2 cellular contexts compared by ENCODE assay signal in the genomic region with DNA sequence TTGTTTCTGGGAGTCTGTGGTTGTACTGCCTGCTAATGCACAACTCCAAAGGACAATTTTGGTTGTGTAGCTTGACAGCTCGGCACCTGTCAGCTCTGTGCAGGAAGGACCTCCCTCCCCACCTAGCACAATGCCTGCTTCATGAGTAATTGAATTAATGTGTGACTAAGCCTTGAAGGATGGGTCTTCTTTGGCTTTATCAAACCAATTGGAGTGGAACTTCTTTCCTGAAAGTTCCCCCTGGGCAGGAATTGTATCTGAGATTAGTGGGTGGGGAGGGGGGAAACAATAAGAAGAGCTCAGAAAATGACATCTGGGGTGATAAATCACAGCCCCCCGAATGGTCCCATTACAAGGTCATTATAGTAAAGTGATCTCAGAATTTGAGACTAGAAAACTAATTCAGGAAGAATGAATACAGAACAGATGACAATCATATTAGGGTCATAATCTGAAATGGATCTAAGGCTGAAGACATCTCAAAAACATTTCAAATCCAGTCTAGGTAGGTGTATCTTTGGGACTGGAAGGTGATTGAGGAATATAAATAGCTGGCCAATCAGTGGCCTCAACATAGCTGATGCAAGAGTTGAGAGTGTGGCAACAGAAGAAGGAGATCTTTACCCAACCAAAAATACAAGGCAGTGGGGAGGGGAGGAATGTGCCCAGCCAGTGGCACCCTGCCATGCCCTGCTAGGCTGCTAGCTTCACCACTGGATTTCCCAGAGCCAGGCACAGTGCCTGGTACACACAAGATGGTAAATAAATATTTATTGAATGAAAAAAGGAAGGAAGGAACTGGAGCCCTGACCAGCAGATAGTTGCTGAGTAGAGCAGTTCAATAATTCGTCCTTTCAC.
A peak's percentile ranks its signal among the peaks of the same experiment; 100 is the strongest.
TF ChIP-seq lines count a peak whose summit lies in the region.

No MANE protein-coding gene starts in this region.

TF ChIP-seq in IMR-90, 13 proteins besides CTCF, POLR2A, EP300 and RAD21:
- TF ChIP-seq, protein P1, sequence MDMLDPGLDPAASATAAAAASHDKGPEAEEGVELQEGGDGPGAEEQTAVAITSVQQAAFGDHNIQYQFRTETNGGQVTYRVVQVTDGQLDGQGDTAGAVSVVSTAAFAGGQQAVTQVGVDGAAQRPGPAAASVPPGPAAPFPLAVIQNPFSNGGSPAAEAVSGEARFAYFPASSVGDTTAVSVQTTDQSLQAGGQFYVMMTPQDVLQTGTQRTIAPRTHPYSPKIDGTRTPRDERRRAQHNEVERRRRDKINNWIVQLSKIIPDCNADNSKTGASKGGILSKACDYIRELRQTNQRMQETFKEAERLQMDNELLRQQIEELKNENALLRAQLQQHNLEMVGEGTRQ (IDR thresholded peaks at IDR 0.05; ENCODE audit: low read depth, low read length): no peak
- no peak for TF ChIP-seq BHLHE40 (IDR thresholded peaks at IDR 0.05; ENCODE audit: low read depth, low read length)
- peak; percentile 95 for TF ChIP-seq CEBPB (IDR thresholded peaks at IDR 0.05; ENCODE audit: low read depth, low read length)
- no peak for TF ChIP-seq RCOR1 (IDR thresholded peaks at IDR 0.05; ENCODE audit: insufficient replicate concordance, low read length)
- TF ChIP-seq MXI1 (IDR thresholded peaks at IDR 0.05; ENCODE audit: borderline replicate concordance, low read depth, low read length): no peak
- peak; percentile 6; the same call in 1 of the 2 replicates for TF ChIP-seq MAZ (IDR thresholded peaks at IDR 0.05; ENCODE audit: borderline replicate concordance, low read depth, low read length)
- TF ChIP-seq, protein P2, sequence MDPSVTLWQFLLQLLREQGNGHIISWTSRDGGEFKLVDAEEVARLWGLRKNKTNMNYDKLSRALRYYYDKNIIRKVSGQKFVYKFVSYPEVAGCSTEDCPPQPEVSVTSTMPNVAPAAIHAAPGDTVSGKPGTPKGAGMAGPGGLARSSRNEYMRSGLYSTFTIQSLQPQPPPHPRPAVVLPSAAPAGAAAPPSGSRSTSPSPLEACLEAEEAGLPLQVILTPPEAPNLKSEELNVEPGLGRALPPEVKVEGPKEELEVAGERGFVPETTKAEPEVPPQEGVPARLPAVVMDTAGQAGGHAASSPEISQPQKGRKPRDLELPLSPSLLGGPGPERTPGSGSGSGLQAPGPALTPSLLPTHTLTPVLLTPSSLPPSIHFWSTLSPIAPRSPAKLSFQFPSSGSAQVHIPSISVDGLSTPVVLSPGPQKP (IDR thresholded peaks at IDR 0.05; ENCODE audit: borderline replicate concordance, low read depth, low read length): no peak
- no peak for TF ChIP-seq RFX5 (IDR thresholded peaks at IDR 0.05; ENCODE audit: low read depth, low read length)
- no peak for TF ChIP-seq CHD1 (IDR thresholded peaks at IDR 0.05; ENCODE audit: low read depth, low read length)
TF ChIP-seq in IMR-90: peak in this region for 2.

TF ChIP-seq in SK-N-SH treated with all-trans-retinoic acid at 6 μM for 48 hours, 23 proteins besides CTCF, POLR2A, EP300 and RAD21 (continued from another document):
- TF ChIP-seq, protein P3, sequence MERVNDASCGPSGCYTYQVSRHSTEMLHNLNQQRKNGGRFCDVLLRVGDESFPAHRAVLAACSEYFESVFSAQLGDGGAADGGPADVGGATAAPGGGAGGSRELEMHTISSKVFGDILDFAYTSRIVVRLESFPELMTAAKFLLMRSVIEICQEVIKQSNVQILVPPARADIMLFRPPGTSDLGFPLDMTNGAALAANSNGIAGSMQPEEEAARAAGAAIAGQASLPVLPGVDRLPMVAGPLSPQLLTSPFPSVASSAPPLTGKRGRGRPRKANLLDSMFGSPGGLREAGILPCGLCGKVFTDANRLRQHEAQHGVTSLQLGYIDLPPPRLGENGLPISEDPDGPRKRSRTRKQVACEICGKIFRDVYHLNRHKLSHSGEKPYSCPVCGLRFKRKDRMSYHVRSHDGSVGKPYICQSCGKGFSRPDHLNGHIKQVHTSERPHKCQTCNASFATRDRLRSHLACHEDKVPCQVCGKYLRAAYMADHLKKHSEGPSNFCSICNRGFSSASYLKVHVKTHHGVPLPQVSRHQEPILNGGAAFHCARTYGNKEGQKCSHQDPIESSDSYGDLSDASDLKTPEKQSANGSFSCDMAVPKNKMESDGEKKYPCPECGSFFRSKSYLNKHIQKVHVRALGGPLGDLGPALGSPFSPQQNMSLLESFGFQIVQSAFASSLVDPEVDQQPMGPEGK (CRISPR knock-in tag; IDR thresholded peaks at IDR 0.05; ENCODE audit: borderline replicate concordance): no peak; the same call in 1 of the 2 replicates
- TF ChIP-seq SNAI2 (CRISPR knock-in tag; IDR thresholded peaks at IDR 0.05) (0 out of 2 replicates have a peak, but pooled peaks have one; percentile 8), ZFP3 (CRISPR knock-in tag; IDR thresholded peaks at IDR 0.05) (0 out of 2 replicates have a peak, but pooled peaks have one; percentile 16), ZNF70 (CRISPR knock-in tag; IDR thresholded peaks at IDR 0.05) (no peak), GLIS3 (CRISPR knock-in tag; IDR thresholded peaks at IDR 0.05) (no peak), ISL1 (CRISPR knock-in tag; IDR thresholded peaks at IDR 0.05) (0 out of 2 replicates have a peak, but pooled peaks have one; percentile 41), ARNTL (CRISPR knock-in tag; IDR thresholded peaks at IDR 0.05; ENCODE audit: borderline replicate concordance, low read depth) (no peak), OSR1 (CRISPR knock-in tag; IDR thresholded peaks at IDR 0.05) (no peak)
- TF ChIP-seq, protein P4, sequence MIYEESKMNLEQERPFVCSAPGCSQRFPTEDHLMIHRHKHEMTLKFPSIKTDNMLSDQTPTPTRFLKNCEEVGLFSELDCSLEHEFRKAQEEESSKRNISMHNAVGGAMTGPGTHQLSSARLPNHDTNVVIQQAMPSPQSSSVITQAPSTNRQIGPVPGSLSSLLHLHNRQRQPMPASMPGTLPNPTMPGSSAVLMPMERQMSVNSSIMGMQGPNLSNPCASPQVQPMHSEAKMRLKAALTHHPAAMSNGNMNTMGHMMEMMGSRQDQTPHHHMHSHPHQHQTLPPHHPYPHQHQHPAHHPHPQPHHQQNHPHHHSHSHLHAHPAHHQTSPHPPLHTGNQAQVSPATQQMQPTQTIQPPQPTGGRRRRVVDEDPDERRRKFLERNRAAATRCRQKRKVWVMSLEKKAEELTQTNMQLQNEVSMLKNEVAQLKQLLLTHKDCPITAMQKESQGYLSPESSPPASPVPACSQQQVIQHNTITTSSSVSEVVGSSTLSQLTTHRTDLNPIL (CRISPR knock-in tag; IDR thresholded peaks at IDR 0.05; ENCODE audit: low read depth): no peak
- TF ChIP-seq, protein P5, sequence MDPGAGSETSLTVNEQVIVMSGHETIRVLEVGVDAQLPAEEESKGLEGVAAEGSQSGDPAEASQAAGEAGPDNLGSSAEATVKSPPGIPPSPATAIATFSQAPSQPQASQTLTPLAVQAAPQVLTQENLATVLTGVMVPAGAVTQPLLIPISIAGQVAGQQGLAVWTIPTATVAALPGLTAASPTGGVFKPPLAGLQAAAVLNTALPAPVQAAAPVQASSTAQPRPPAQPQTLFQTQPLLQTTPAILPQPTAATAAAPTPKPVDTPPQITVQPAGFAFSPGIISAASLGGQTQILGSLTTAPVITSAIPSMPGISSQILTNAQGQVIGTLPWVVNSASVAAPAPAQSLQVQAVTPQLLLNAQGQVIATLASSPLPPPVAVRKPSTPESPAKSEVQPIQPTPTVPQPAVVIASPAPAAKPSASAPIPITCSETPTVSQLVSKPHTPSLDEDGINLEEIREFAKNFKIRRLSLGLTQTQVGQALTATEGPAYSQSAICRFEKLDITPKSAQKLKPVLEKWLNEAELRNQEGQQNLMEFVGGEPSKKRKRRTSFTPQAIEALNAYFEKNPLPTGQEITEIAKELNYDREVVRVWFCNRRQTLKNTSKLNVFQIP (CRISPR knock-in tag; IDR thresholded peaks at IDR 0.05; ENCODE audit: borderline replicate concordance, low read depth): no peak
